Comparison of ENCODE assay signal across 12 cellular contexts in the genomic region with DNA sequence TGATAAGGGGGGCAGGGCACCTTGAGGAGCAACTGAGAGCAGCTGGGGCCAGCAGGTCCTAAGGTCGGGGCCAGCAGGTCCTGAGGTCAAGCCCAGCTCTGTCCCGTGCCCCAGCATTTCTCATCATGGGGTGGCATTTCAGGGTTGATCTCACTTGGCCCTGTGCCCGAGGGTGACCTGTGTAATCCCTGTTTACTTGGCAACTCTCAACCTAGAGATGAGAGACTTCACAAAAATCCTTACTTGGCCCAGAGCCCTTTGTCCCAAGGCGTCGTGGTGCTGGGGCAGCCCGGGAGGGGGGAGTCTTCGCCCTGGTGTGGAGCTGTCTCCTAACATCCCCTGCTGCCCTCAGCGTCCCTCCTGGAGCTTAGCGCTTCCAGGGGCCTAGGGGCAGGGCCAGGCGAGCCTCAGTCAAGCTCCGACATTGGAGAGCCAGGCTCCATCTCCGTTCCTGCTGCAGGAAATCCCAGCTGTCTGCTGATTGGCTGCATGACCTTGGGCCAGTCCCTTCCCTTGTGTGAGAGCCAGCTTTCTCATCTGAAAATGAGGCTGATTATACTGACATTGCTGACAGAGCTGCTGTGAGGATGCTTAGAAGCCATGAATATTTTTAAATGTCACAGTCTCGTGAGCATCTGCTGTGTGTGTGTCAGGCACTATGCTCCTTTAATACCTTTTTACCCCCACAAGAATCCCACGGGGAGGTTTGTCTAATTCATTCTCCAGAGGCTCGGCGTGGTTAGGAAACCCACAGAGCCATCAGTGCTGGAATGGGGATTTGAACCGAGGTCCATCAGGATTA.
DNase-seq lines count a peak whose midpoint lies in the region; ATAC-seq and TF ChIP-seq lines count a peak whose summit lies in the region.
"Had no signal": no experiment of that assay in that cellular context is flagged by ENCODE, and none has a peak within 500 bp of the region (broad histone marks: within the 10 kb centered on the region; RNA-seq: fewer than 3 reads in every experiment).

No MANE protein-coding gene starts in this region.

- H3K27me3 ChIP-seq in RWPE2 (ENCODE audit: insufficient read depth, poor library complexity, severe bottlenecking) (no peaks in the 10 kb centered on the region), aorta (ENCODE audit: control insufficient read depth in 1 of 2, insufficient read depth in 2 of 2, low read length in 1 of 2) (no peaks in the 10 kb centered on the region)

- TF ChIP-seq CTCF in RWPE2 (IDR thresholded peaks at IDR 0.05; ENCODE audit: poor library complexity, severe bottlenecking) (no peak), retinal pigment epithelial cell (conservative IDR thresholded peaks at IDR 0.05; ENCODE audit: low read depth, low read length) (peak; percentile 1)

- WGBS in aorta, 2 donors: 66% methylated on average over 17 of the region's 17 CpGs

- intact Hi-C loops in aorta (cut with DNase I): no loop called here

- H3K4me3 ChIP-seq in RWPE2 (ENCODE audit: severe bottlenecking) (no peak overlapping the region), retinal pigment epithelial cell (ENCODE audit: low read length) (no peak overlapping the region), aorta (ENCODE audit: low read length in 2 of 2) (no peak overlapping the region)
- H3K4me3 ChIP-seq: SK-N-MC had no signal

- H3K9me3 ChIP-seq in RWPE2 (ENCODE audit: severe bottlenecking): no peaks in the 10 kb centered on the region
- no peaks in the 10 kb centered on the region for H3K9me3 ChIP-seq in aorta (ENCODE audit: control insufficient read depth, low read length)

- no peaks in the 10 kb centered on the region; the same call in 1 of the 2 replicates for H3K36me3 ChIP-seq in RWPE2 (ENCODE audit: low read depth)
- H3K36me3 ChIP-seq in aorta (ENCODE audit: control insufficient read depth in 1 of 2, insufficient read depth in 2 of 2, low read length in 1 of 2): no peaks in the 10 kb centered on the region

- H3K27ac ChIP-seq in RWPE2 (ENCODE audit: poor library complexity, severe bottlenecking) (peak overlapping the region; percentile 29), aorta (ENCODE audit: low read depth in 1 of 2, low read length in 2 of 2) (no peak overlapping the region)
- H3K27ac ChIP-seq: SK-N-MC had no signal

- H3K4me1 ChIP-seq in RWPE2 (ENCODE audit: insufficient read depth, poor library complexity, severe bottlenecking) (peaks cover 18% of the 10 kb centered on the region), aorta (ENCODE audit: control insufficient read depth in 1 of 2, insufficient read depth in 2 of 2, low read length in 2 of 2) (no peaks in the 10 kb centered on the region)

- ATAC-seq in RWPE2 (ENCODE audit: low read depth) (peak; percentile 48), HG02678 (IDR thresholded peaks at IDR 0.05; ENCODE audit: unreplicated experiment) (no peak), aorta (ENCODE audit: low FRiP score) (no peak)

- DNase-seq in EL (peak; percentile 85), RWPE2 (ENCODE audit: low spot score) (no peak), fibroblast of gingiva (ENCODE audit: low read depth) (peak; percentile 52), retinal pigment epithelial cell (ENCODE audit: low read depth) (peak; percentile 80), aorta (no peak), NCI-H2171 treated with DMSO at 0.1 percent for 48 hours (lab: John Stamatoyannopoulos, UW) (no peak)
- DNase-seq in stimulated activated CD8-positive, alpha-beta memory T cell treated with anti-CD3 and anti-CD28 coated beads, Interleukin-4, amount 100 ng/mL, for 48 hours: no peak
- DNase-seq: activated CD4-positive, alpha-beta T cell treated with anti-CD3 and anti-CD28 coated beads for 4 hours; activated naive CD4-positive, alpha-beta T cell treated with anti-CD3 and anti-CD28 coated beads for 36 hours; NCI-H526 treated with DMSO at 0.1 percent for 48 hours had no signal

Comparison
In these comparisons a context has a peak if more than half of its experiments do, and no peak if none do; other contexts are left out.
1. DNase-seq: peak in EL (single experiment), fibroblast of gingiva (single experiment) and retinal pigment epithelial cell (single experiment); none in RWPE2 (single experiment), stimulated activated CD8-positive, alpha-beta memory T cell treated with anti-CD3 and anti-CD28 coated beads, Interleukin-4, amount 100 ng/mL, for 48 hours (single experiment), aorta (0 of 2) and NCI-H2171 treated with DMSO at 0.1 percent for 48 hours (single experiment).